10 cellular contexts compared by ENCODE assay signal in the genomic region with DNA sequence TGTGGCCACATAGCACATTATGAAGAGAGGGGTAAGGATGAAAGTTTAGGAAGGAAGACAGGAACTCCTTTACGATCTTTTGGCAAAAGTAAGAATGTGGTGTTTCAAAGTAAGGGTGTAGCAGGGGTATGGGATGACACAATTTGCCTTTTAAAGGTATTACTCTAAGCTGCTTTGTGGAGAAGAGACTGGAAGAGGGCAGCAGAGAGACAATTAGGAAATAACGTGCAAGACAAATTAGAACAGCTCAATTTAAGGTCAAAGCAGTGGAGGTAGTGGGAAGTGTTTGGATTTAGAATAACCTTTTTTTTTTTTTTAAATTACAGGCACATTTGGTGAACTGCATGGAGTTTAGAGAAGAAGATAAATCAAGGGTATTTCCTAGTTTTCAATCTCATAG.
DNase-seq lines count a peak whose midpoint lies in the region; ATAC-seq, FAIRE-seq and TF ChIP-seq lines count a peak whose summit lies in the region.
"Had no signal": no experiment of that assay in that cellular context is flagged by ENCODE, and none has a peak within 500 bp of the region (broad histone marks: within the 10 kb centered on the region; RNA-seq: fewer than 3 reads in every experiment).

No MANE protein-coding gene starts in this region.

- H3K27ac ChIP-seq in PC-9 (no peak overlapping the region), smooth muscle cell (ENCODE audit: low read depth) (no peak overlapping the region), kidney (ENCODE audit: low read depth in 2 of 2, low read length in 2 of 2) (no peak overlapping the region)

- H3K4me1 Mint-ChIP-seq in stimulated activated naive CD8-positive, alpha-beta T cell treated with anti-CD3 and anti-CD28 coated beads, Interleukin-15, amount 100 ng/mL, for 72 hours, result no peaks in the 10 kb centered on the region

- no peak for FAIRE-seq in kidney (lab: Jason Lieb, UNC)

- H3K9ac ChIP-seq in smooth muscle cell (ENCODE audit: low read depth), result no peak overlapping the region
- no peak overlapping the region for H3K9ac ChIP-seq in kidney (ENCODE audit: low read length in 2 of 2)

- TF ChIP-seq CTCF in PC-9 (conservative IDR thresholded peaks at IDR 0.05), result peak; percentile 43
- TF ChIP-seq CTCF in smooth muscle cell (IDR thresholded peaks at IDR 0.05; ENCODE audit: borderline replicate concordance, insufficient read depth, poor library complexity, severe bottlenecking), result peak; percentile 41
- no peak for TF ChIP-seq CTCF in kidney (IDR thresholded peaks at IDR 0.05; ENCODE audit: borderline replicate concordance, extremely low read depth, insufficient read depth)

- H3K36me3 ChIP-seq in PC-9 (ENCODE audit: low read depth) (no peaks in the 10 kb centered on the region), smooth muscle cell (ENCODE audit: low read depth) (no peaks in the 10 kb centered on the region), kidney (ENCODE audit: control insufficient read depth in 1 of 2, insufficient read depth in 2 of 2, low read length in 2 of 2) (no peaks in the 10 kb centered on the region)

- BruUV-seq in PC-9 (replicated peaks; lab: Mats Ljungman, UMichigan), result no TSS peak

- H3K4me2 ChIP-seq in PC-9, result no peak overlapping the region
- H3K4me2 ChIP-seq in smooth muscle cell, result no peak overlapping the region

- H3F3A ChIP-seq in PC-9 (ENCODE audit: insufficient read depth, low read depth) (no peaks in the 10 kb centered on the region), smooth muscle cell (ENCODE audit: low read depth) (no peaks in the 10 kb centered on the region)

- no peak for ATAC-seq in stimulated activated naive CD8-positive, alpha-beta T cell treated with anti-CD3 and anti-CD28 coated beads, Interleukin-15, amount 100 ng/mL, for 72 hours
- ATAC-seq: effector memory CD8-positive, alpha-beta T cell had no signal

- H2AFZ ChIP-seq in PC-9 (no peak overlapping the region), smooth muscle cell (ENCODE audit: low read depth) (no peak overlapping the region)

- H3K27me3 Mint-ChIP-seq in stimulated activated naive CD8-positive, alpha-beta T cell treated with anti-CD3 and anti-CD28 coated beads, Interleukin-15, amount 100 ng/mL, for 72 hours, result no peaks in the 10 kb centered on the region
- H3K27me3 Mint-ChIP-seq: effector memory CD8-positive, alpha-beta T cell had no signal

- H3K9me3 ChIP-seq in PC-9 (ENCODE audit: insufficient read depth, low read depth) (no peaks in the 10 kb centered on the region), smooth muscle cell (replicated peaks; ENCODE audit: low read depth) (no peaks in the 10 kb centered on the region), kidney (ENCODE audit: control insufficient read depth in 1 of 2, low read length in 2 of 2) (no peaks in the 10 kb centered on the region)

- H3K4me1 ChIP-seq in PC-9 (replicated peaks; ENCODE audit: insufficient read depth), result no peaks in the 10 kb centered on the region
- H3K4me1 ChIP-seq in smooth muscle cell (ENCODE audit: low read depth), result no peaks in the 10 kb centered on the region
- no peaks in the 10 kb centered on the region for H3K4me1 ChIP-seq in kidney (ENCODE audit: control insufficient read depth in 1 of 2, insufficient read depth in 1 of 2, low read depth in 1 of 2, low read length in 2 of 2)

- peaks cover 18% of the 10 kb centered on the region in 2 donors for H3K9me3 Mint-ChIP-seq in stimulated activated naive CD8-positive, alpha-beta T cell treated with anti-CD3 and anti-CD28 coated beads, Interleukin-15, amount 100 ng/mL, for 72 hours

- POLR2A ChIA-PET in PC-9 (lab: Charles Lee; ENCODE audit: unreplicated experiment), result no interaction called here

- intact Hi-C loops in PC-9 (cut with micrococcal nuclease; ENCODE audit: unreplicated experiment) (no loop called here), kidney (cut with DNase I) (no loop called here)

- no peaks in the 10 kb centered on the region for H3K79me2 ChIP-seq in PC-9 (ENCODE audit: low read depth)
- H3K79me2 ChIP-seq in smooth muscle cell (ENCODE audit: low read depth), result no peaks in the 10 kb centered on the region

- H3K4me3 ChIP-seq in PC-9, result no peak overlapping the region
- H3K4me3 ChIP-seq in smooth muscle cell, result no peak overlapping the region
- no peak overlapping the region for H3K4me3 ChIP-seq in kidney (ENCODE audit: low read length in 2 of 2)

- CTCF ChIA-PET in PC-9 (lab: Charles Lee), result interaction anchor here (0.6 kb wide), 1 partner anchor 20 kb away, joined by 5 read pairs; no protein-coding TSS in a partner anchor

- DNase-seq in DMS153 treated with DMSO at 0.1 percent for 48 hours (lab: John Stamatoyannopoulos, UW; ENCODE audit: unreplicated experiment), result peak; percentile 25
- no peak for DNase-seq in DMS153 (lab: John Stamatoyannopoulos, UW)
- no peak for DNase-seq in PC-9
- peak; percentile 45 for DNase-seq in fibroblast of peridontal ligament (ENCODE audit: extremely low read depth)
- DNase-seq in smooth muscle cell (lab: John Stamatoyannopoulos, UW; ENCODE audit: unreplicated experiment), result no peak
- no peak for DNase-seq in stimulated activated naive CD8-positive, alpha-beta T cell treated with anti-CD3 and anti-CD28 coated beads, Interleukin-15, amount 100 ng/mL, for 72 hours
- no peak for DNase-seq in NCI-H2227 (lab: John Stamatoyannopoulos, UW; ENCODE audit: unreplicated experiment)
- DNase-seq in kidney, result no peak
- DNase-seq: effector memory CD8-positive, alpha-beta T cell; NCI-H774 had no signal

- 37% methylated on average over 2 of the region's 2 CpGs for WGBS in smooth muscle cell (ENCODE audit: low lambda C conversion rate)

- H3K9me2 ChIP-seq in PC-9 (ENCODE audit: insufficient read depth), result no peaks in the 10 kb centered on the region

- H3K4me3 Mint-ChIP-seq in stimulated activated naive CD8-positive, alpha-beta T cell treated with anti-CD3 and anti-CD28 coated beads, Interleukin-15, amount 100 ng/mL, for 72 hours, result no peak overlapping the region
- H3K4me3 Mint-ChIP-seq: effector memory CD8-positive, alpha-beta T cell had no signal

- no peaks in the 10 kb centered on the region for H3K27me3 ChIP-seq in PC-9 (ENCODE audit: insufficient read depth, low read depth)
- H3K27me3 ChIP-seq in smooth muscle cell (ENCODE audit: low read depth), result peaks cover 8% of the 10 kb centered on the region

- H3K27ac Mint-ChIP-seq in stimulated activated naive CD8-positive, alpha-beta T cell treated with anti-CD3 and anti-CD28 coated beads, Interleukin-15, amount 100 ng/mL, for 72 hours, result no peak overlapping the region
- H3K27ac Mint-ChIP-seq: effector memory CD8-positive, alpha-beta T cell had no signal

- H4K20me1 ChIP-seq in PC-9 (ENCODE audit: insufficient read depth) (no peaks in the 10 kb centered on the region), smooth muscle cell (ENCODE audit: low read depth) (no peaks in the 10 kb centered on the region)

Comparison
In these comparisons a context has a peak if more than half of its experiments do, and no peak if none do; other contexts are left out.
1. DNase-seq: peak in DMS153 treated with DMSO at 0.1 percent for 48 hours (single experiment) and fibroblast of peridontal ligament (single experiment); none in DMS153 (single experiment), PC-9 (0 of 2), smooth muscle cell (single experiment), stimulated activated naive CD8-positive, alpha-beta T cell treated with anti-CD3 and anti-CD28 coated beads, Interleukin-15, amount 100 ng/mL, for 72 hours (0 of 2), NCI-H2227 (single experiment) and kidney (single experiment).